In genomic region chr4:159766241-159766640, GRCh38 we compare ENCODE assay signal across 1 cellular context.
TF ChIP-seq lines count a peak whose summit lies in the region.

No MANE protein-coding gene starts in this region.

TF ChIP-seq in HepG2, 621 proteins besides CTCF, POLR2A, EP300 and RAD21 (continued from another document):
- TF ChIP-seq GMEB2 (CRISPR knock-in tag; IDR thresholded peaks at IDR 0.05; ENCODE audit: low read depth) (no peak), ZNF772 (CRISPR knock-in tag; IDR thresholded peaks at IDR 0.05) (no peak), SNRNP70 (IDR thresholded peaks at IDR 0.05; ENCODE audit: low read depth, low read length) (no peak), ZNF556 (CRISPR knock-in tag; IDR thresholded peaks at IDR 0.05; ENCODE audit: borderline replicate concordance) (no peak), ZNF713 (CRISPR knock-in tag; IDR thresholded peaks at IDR 0.05) (no peak), BRD4 (CRISPR knock-in tag; IDR thresholded peaks at IDR 0.05) (no peak), NFRKB (IDR thresholded peaks at IDR 0.05) (no peak), CBX5 (CRISPR knock-in tag; IDR thresholded peaks at IDR 0.05; ENCODE audit: borderline replicate concordance) (no peak), ZNF280B (CRISPR knock-in tag; IDR thresholded peaks at IDR 0.05; ENCODE audit: borderline replicate concordance) (no peak), FOXA3 (CRISPR knock-in tag; IDR thresholded peaks at IDR 0.05) (peak; percentile 28; the same call in 1 of the 2 replicates)
- TF ChIP-seq, protein P1, sequence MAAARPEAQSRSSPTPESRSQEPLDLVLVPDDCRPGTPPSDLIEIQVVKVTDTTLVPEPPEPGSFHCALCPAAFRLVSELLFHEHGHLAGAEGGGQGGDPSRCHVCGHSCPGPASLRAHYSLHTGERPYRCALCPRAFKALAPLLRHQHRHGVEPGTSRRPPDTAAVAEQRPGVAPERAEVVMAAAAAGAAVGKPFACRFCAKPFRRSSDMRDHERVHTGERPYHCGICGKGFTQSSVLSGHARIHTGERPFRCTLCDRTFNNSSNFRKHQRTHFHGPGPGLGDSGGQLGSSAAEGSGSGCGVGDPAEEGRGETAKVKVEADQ (CRISPR knock-in tag; IDR thresholded peaks at IDR 0.05; ENCODE audit: borderline replicate concordance): 0 out of 2 replicates have a peak, but pooled peaks have one; percentile 36
- TF ChIP-seq, protein P2, sequence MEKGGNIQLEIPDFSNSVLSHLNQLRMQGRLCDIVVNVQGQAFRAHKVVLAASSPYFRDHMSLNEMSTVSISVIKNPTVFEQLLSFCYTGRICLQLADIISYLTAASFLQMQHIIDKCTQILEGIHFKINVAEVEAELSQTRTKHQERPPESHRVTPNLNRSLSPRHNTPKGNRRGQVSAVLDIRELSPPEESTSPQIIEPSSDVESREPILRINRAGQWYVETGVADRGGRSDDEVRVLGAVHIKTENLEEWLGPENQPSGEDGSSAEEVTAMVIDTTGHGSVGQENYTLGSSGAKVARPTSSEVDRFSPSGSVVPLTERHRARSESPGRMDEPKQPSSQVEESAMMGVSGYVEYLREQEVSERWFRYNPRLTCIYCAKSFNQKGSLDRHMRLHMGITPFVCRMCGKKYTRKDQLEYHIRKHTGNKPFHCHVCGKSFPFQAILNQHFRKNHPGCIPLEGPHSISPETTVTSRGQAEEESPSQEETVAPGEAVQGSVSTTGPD (CRISPR knock-in tag; IDR thresholded peaks at IDR 0.05): no peak
